9 cellular contexts compared by ENCODE assay signal in genomic region chr11:118927554-118928107, GRCh38. TPM values are rescaled to one million over a fixed set of nuclear protein-coding genes. Genes with fewer than 3 reads are reported as not detected.
A peak's percentile ranks its signal among the peaks of the same experiment; 100 is the strongest.
DNase-seq lines count a peak whose midpoint lies in the region; ATAC-seq and TF ChIP-seq lines count a peak whose summit lies in the region.
"Had no signal": no experiment of that assay in that cellular context is flagged by ENCODE, and none has a peak within 500 bp of the region (broad histone marks: within the 10 kb centered on the region; RNA-seq: fewer than 3 reads in every experiment).

No MANE protein-coding gene starts in this region.

- peaks cover 20% of the 10 kb centered on the region for H4K20me1 ChIP-seq in neural cell (ENCODE audit: insufficient read depth)

- H3K4me3 ChIP-seq in AG04450 (ENCODE audit: low read depth, low read length) = peak overlapping the region; percentile 74
- peak overlapping the region; percentile 75 for H3K4me3 ChIP-seq in LNCaP clone FGC (ENCODE audit: low read depth, low read length)
- no peak overlapping the region for H3K4me3 ChIP-seq in colonic mucosa
- peak overlapping the region; percentile 99 for H3K4me3 ChIP-seq in neural cell (ENCODE audit: low read length)

- peak overlapping the region; percentile 73 for H3K4me2 ChIP-seq in neural cell (ENCODE audit: low read length)

- no peak for TF ChIP-seq RAD21 in neural cell (conservative IDR thresholded peaks at IDR 0.05)

- CTCF ChIA-PET in AG04450 (lab: Charles Lee) = interaction anchor here (0.6 to 4.3 kb wide), 16 partner anchors 9 to 243 kb away, joined by 3 to 76 read pairs (median 4); partner anchors contain the start of genes CXCR5 and DDX6

- H3K27ac ChIP-seq in AG04450 (ENCODE audit: low read depth, low read length) = peak overlapping the region; percentile 52
- H3K27ac ChIP-seq in colonic mucosa = peak overlapping the region; percentile 100
- peak overlapping the region; percentile 99 for H3K27ac ChIP-seq in neural cell (ENCODE audit: low read length)

- H3K4me1 ChIP-seq in colonic mucosa = peaks cover 14% of the 10 kb centered on the region

- TF ChIP-seq CTCF in AG04450 (IDR thresholded peaks at IDR 0.05; ENCODE audit: low read depth, low read length) = no peak
- TF ChIP-seq CTCF in LNCaP clone FGC (IDR thresholded peaks at IDR 0.05; ENCODE audit: control insufficient read depth, extremely low read depth, insufficient read depth) = no peak
- TF ChIP-seq CTCF in colonic mucosa (IDR thresholded peaks at IDR 0.05) = no peak
- no peak for TF ChIP-seq CTCF in neural cell (IDR thresholded peaks at IDR 0.05; ENCODE audit: poor library complexity, severe bottlenecking)

- no peak for ATAC-seq in HG02885 (IDR thresholded peaks at IDR 0.05; ENCODE audit: poor library complexity, unreplicated experiment)

- H3K27me3 ChIP-seq in AG04450 (ENCODE audit: control insufficient read depth, insufficient read depth, low read length) (no peaks in the 10 kb centered on the region), colonic mucosa (no peaks in the 10 kb centered on the region), neural cell (ENCODE audit: insufficient read depth, low read depth, low read length) (no peaks in the 10 kb centered on the region)

- intact Hi-C loops in colonic mucosa (cut with DNase I) = loop anchor here (5.0 kb wide), 1 partner anchor 170 kb away; a partner anchor contains a TSS

- H2AFZ ChIP-seq in neural cell (ENCODE audit: low read depth, low read length) = no peak overlapping the region

- no peak for TF ChIP-seq EP300 in neural cell (conservative IDR thresholded peaks at IDR 0.05; ENCODE audit: poor library complexity, severe bottlenecking)

- POLR2A ChIA-PET in AG04450 (lab: Yijun Ruan, JAX) = interaction anchor here (0.5 to 3.8 kb wide), 4 partner anchors 15 to 229 kb away, joined by 4 to 59 read pairs (median 4); partner anchors contain the start of gene DDX6

- H3K9me3 ChIP-seq in AG04450 (ENCODE audit: control insufficient read depth, insufficient read depth, low read length) (no peaks in the 10 kb centered on the region; the same call in 1 of the 2 replicates), colonic mucosa (no peaks in the 10 kb centered on the region), neural cell (ENCODE audit: low read length) (no peaks in the 10 kb centered on the region)

- DNase-seq in AG04450 (ENCODE audit: low read depth, low spot score) = no peak
- no peak for DNase-seq in LNCaP clone FGC (ENCODE audit: low read depth)
- no peak for DNase-seq in colonic mucosa
- no peak for DNase-seq in stimulated activated CD4-positive, alpha-beta T cell treated with anti-CD3 and anti-CD28 coated beads, Interleukin-1b, Interleukin-23, amount 100 ng/mL, for 48 hours
- DNase-seq in glomerular visceral epithelial cell (ENCODE audit: extremely low spot score) = no peak
- no peak for DNase-seq in stimulated activated CD4-positive, alpha-beta T cell treated with anti-CD3 and anti-CD28 coated beads, Interleukin-15, amount 100 ng/mL, for 24 hours

- H3K9ac ChIP-seq in colonic mucosa (ENCODE audit: low read depth in 2 of 2, low read length in 2 of 2) (peak overlapping the region; percentile 44 to 91), neural cell (ENCODE audit: low read length) (peak overlapping the region; percentile 99)

- H3K9me2 ChIP-seq in neural cell (ENCODE audit: insufficient read depth, low read length) = no peaks in the 10 kb centered on the region

- H3F3A ChIP-seq in neural cell (ENCODE audit: insufficient read depth, low read length, poor library complexity, severe bottlenecking) = no peaks in the 10 kb centered on the region

- H3K36me3 ChIP-seq in colonic mucosa (no peaks in the 10 kb centered on the region), neural cell (ENCODE audit: insufficient read depth, low read length) (no peaks in the 10 kb centered on the region)

- H3K79me2 ChIP-seq in neural cell (replicated peaks; ENCODE audit: insufficient read depth, low read length) = peaks cover 26% of the 10 kb centered on the region

TF ChIP-seq in neural cell, 6 proteins besides CTCF, POLR2A, EP300 and RAD21:
- TF ChIP-seq POLR2AphosphoS5 (IDR thresholded peaks at IDR 0.05) (no peak), SMC3 (conservative IDR thresholded peaks at IDR 0.05; ENCODE audit: poor library complexity) (no peak), TAF1 (IDR thresholded peaks at IDR 0.05; ENCODE audit: low read depth) (no peak), MXI1 (conservative IDR thresholded peaks at IDR 0.05; ENCODE audit: poor library complexity, severe bottlenecking) (no peak), EZH2 (IDR thresholded peaks at IDR 0.05; ENCODE audit: borderline replicate concordance, insufficient read depth, low read length, poor library complexity, severe bottlenecking) (no peak)
- TF ChIP-seq, protein P1, sequence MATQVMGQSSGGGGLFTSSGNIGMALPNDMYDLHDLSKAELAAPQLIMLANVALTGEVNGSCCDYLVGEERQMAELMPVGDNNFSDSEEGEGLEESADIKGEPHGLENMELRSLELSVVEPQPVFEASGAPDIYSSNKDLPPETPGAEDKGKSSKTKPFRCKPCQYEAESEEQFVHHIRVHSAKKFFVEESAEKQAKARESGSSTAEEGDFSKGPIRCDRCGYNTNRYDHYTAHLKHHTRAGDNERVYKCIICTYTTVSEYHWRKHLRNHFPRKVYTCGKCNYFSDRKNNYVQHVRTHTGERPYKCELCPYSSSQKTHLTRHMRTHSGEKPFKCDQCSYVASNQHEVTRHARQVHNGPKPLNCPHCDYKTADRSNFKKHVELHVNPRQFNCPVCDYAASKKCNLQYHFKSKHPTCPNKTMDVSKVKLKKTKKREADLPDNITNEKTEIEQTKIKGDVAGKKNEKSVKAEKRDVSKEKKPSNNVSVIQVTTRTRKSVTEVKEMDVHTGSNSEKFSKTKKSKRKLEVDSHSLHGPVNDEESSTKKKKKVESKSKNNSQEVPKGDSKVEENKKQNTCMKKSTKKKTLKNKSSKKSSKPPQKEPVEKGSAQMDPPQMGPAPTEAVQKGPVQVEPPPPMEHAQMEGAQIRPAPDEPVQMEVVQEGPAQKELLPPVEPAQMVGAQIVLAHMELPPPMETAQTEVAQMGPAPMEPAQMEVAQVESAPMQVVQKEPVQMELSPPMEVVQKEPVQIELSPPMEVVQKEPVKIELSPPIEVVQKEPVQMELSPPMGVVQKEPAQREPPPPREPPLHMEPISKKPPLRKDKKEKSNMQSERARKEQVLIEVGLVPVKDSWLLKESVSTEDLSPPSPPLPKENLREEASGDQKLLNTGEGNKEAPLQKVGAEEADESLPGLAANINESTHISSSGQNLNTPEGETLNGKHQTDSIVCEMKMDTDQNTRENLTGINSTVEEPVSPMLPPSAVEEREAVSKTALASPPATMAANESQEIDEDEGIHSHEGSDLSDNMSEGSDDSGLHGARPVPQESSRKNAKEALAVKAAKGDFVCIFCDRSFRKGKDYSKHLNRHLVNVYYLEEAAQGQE (IDR thresholded peaks at IDR 0.05; ENCODE audit: borderline replicate concordance) = no peak

RNA-seq across cellular contexts. Expression of gene BCL9L, which starts 1.9 kb away (rescaled TPM):
- polyA plus RNA-seq in AG04450 (2011; rRNA removed) = 2.5 and 5.7 TPM in 2 replicates
- 6.5 and 7.3 TPM in 2 replicates for polyA minus RNA-seq in AG04450 (2011; rRNA and poly(A)+ RNA removed)
- total RNA-seq in colonic mucosa = 10 to 100 TPM; 31.4 to 37.4 TPM
- 1.1 and 1.5 TPM in 2 replicates for polyA plus RNA-seq in neural cell
- 10.5 and 16.6 TPM in 2 replicates for polyA minus RNA-seq in neural cell

RNA-seq across cellular contexts. Expression of gene UPK2, which starts 28.5 kb away (rescaled TPM):
- polyA plus RNA-seq in AG04450 (2011; rRNA removed) = 0.20 TPM in 1 of 2 replicates, not detected in the other
- polyA minus RNA-seq in AG04450 (2011; rRNA and poly(A)+ RNA removed) = not detected in 2 replicates
- total RNA-seq in colonic mucosa = not detected
- 0.38 TPM in 1 of 2 replicates, not detected in the other for polyA plus RNA-seq in neural cell
- not detected in 2 replicates for polyA minus RNA-seq in neural cell
- total RNA-seq: HT1080 had no signal

RNA-seq across cellular contexts. Expression of gene FOXR1, which starts 43.9 kb away (rescaled TPM):
- polyA plus RNA-seq in AG04450 (2011; rRNA removed) (not detected in 2 replicates), neural cell (not detected in 2 replicates)
- not detected in 2 replicates for polyA minus RNA-seq in AG04450 (2011; rRNA and poly(A)+ RNA removed)
- total RNA-seq in colonic mucosa = not detected
- polyA minus RNA-seq in neural cell = not detected in 2 replicates
- total RNA-seq: HT1080 had no signal

RNA-seq across cellular contexts. Expression of gene CXCR5, which starts 43.9 kb away (rescaled TPM):
- not detected in 2 replicates for polyA plus RNA-seq in AG04450 (2011; rRNA removed)
- polyA minus RNA-seq in AG04450 (2011; rRNA and poly(A)+ RNA removed) = not detected in 2 replicates
- total RNA-seq in colonic mucosa = under 1 TPM; 0.05 to 0.19 TPM
- not detected in 2 replicates for polyA plus RNA-seq in neural cell
- not detected in 2 replicates for polyA minus RNA-seq in neural cell
- total RNA-seq: HT1080 had no signal
